9 cellular contexts compared by ENCODE assay signal in genomic region chr19:15195987-15196682, GRCh38. TPM values are rescaled to one million over a fixed set of nuclear protein-coding genes. Genes with fewer than 3 reads are reported as not detected.
DNase-seq lines count a peak whose midpoint lies in the region; ATAC-seq, FAIRE-seq and TF ChIP-seq lines count a peak whose summit lies in the region.
"Had no signal": no experiment of that assay in that cellular context is flagged by ENCODE, and none has a peak within 500 bp of the region (broad histone marks: within the 10 kb centered on the region; RNA-seq: fewer than 3 reads in every experiment).

No MANE protein-coding gene starts in this region.

- DNase-seq in BJ (ENCODE audit: low read depth) (no peak), IMR-90 (no peak), T47D (ENCODE audit: low read depth in 1 of 2, low spot score in 1 of 2) (peak; percentile 75 to 96), mucosa of gallbladder (ENCODE audit: low spot score) (peak; percentile 79), HTR-8/SVneo (ENCODE audit: insufficient read length, low spot score) (no peak), pons (ENCODE audit: low spot score) (no peak), GM12891 (ENCODE audit: insufficient read length, low spot score) (no peak)

- peak overlapping the region; percentile 53; the same call in 1 of the 2 replicates for H3K4me2 ChIP-seq in IMR-90 (ENCODE audit: low read depth, low read length)

- dilution Hi-C loops in IMR-90 (cut with HindIII; ENCODE audit: low sequenced_read_pairs, unreplicated experiment) = no loop called here

- H3K27ac ChIP-seq in IMR-90 (ENCODE audit: insufficient read depth, low read length) = no peak overlapping the region

- peaks cover 13% of the 10 kb centered on the region for H3K4me1 ChIP-seq in IMR-90 (ENCODE audit: control insufficient read depth, insufficient read depth, low read length)

- H2BK20ac ChIP-seq in IMR-90 (ENCODE audit: low read depth, low read length) = no peak overlapping the region

- H4K91ac ChIP-seq in IMR-90 (ENCODE audit: insufficient read depth, low read depth, low read length) = no peak overlapping the region

- H3K4ac ChIP-seq in IMR-90 (ENCODE audit: low read depth, low read length) = no peak overlapping the region; the same call in 1 of the 2 replicates

- WGBS in IMR-90 (ENCODE audit: extremely low coverage in 2 of 2, insufficient read length in 1 of 2), 2 experiments = 17% methylated on average over 3 of the region's 34 CpGs; no CpG with 5 or more reads in 1 of the 2 experiments

- no peak overlapping the region for H3K9ac ChIP-seq in IMR-90 (ENCODE audit: low read depth, low read length)

- H3K9me1 ChIP-seq in IMR-90 (ENCODE audit: insufficient read depth, low read length) = peaks cover 11% of the 10 kb centered on the region

- BruUV-seq in IMR-90 (replicated peaks; lab: Mats Ljungman, UMichigan) = no TSS peak

- H2AK5ac ChIP-seq in IMR-90 (ENCODE audit: low read depth, low read length) = 0 out of 2 replicates have a peak overlapping the region, but pooled peaks have one; percentile 12

- H3K23ac ChIP-seq in IMR-90 (ENCODE audit: low read depth, low read length) = no peak overlapping the region

- H3K36me3 ChIP-seq in BJ (ENCODE audit: control insufficient read depth, insufficient read depth, low read length) = peaks cover 8% of the 10 kb centered on the region
- peaks cover 19% of the 10 kb centered on the region for H3K36me3 ChIP-seq in IMR-90 (ENCODE audit: control insufficient read depth, insufficient read depth, low read length)

- CTCF ChIA-PET in BJ (lab: Yijun Ruan, JAX) (interaction anchor here (1.0 to 1.8 kb wide), 3 partner anchors 19 to 225 kb away, joined by 3 to 6 read pairs (median 3); no protein-coding TSS in a partner anchor), IMR-90 (lab: Yijun Ruan, JAX) (interaction anchor here (1.1 kb wide), 1 partner anchor 13 kb away, joined by 3 read pairs; no protein-coding TSS in a partner anchor)

- H4K8ac ChIP-seq in IMR-90 (ENCODE audit: low read depth in 2 of 2, low read length in 2 of 2) = no peak overlapping the region

- ATAC-seq in IMR-90 (ENCODE audit: low read depth) (no peak), GM21367 (IDR thresholded peaks at IDR 0.05; ENCODE audit: unreplicated experiment) (no peak)

- no peak for TF ChIP-seq POLR2A in IMR-90 (IDR thresholded peaks at IDR 0.05; ENCODE audit: low read depth, low read length)
- no peak for TF ChIP-seq POLR2A in GM12891 (IDR thresholded peaks at IDR 0.05; ENCODE audit: low read depth, low read length)

- H3K4me3 ChIP-seq in BJ (ENCODE audit: low read depth, low read length) (peak overlapping the region; percentile 47), IMR-90 (ENCODE audit: insufficient read depth, low read depth, low read length) (peak overlapping the region; percentile 36)

- no peak for TF ChIP-seq RAD21 in IMR-90 (IDR thresholded peaks at IDR 0.05; ENCODE audit: low read length)

- no peaks in the 10 kb centered on the region for H3K27me3 ChIP-seq in BJ (ENCODE audit: control insufficient read depth, insufficient read depth, low read length)
- H3K27me3 ChIP-seq in IMR-90 (ENCODE audit: control insufficient read depth, insufficient read depth, low read length) = no peaks in the 10 kb centered on the region

- H2BK5ac ChIP-seq in IMR-90 (ENCODE audit: low read depth, low read length, poor library complexity, severe bottlenecking) = no peak overlapping the region

- no peak overlapping the region for H2BK15ac ChIP-seq in IMR-90 (ENCODE audit: low read depth, low read length)

- TF ChIP-seq CTCF in BJ (IDR thresholded peaks at IDR 0.05; ENCODE audit: insufficient read depth, low read depth, low read length) (no peak), IMR-90 (conservative IDR thresholded peaks at IDR 0.05; ENCODE audit: low read depth, low read length) (no peak)

- no peak overlapping the region for H2BK120ac ChIP-seq in IMR-90 (ENCODE audit: low read depth, low read length)

- H3K79me1 ChIP-seq in IMR-90 (ENCODE audit: low read depth in 1 of 2, low read length in 2 of 2) = peaks cover 18 to 52% of the 10 kb centered on the region in 2 experiments

- H3K18ac ChIP-seq in IMR-90 (ENCODE audit: low read depth, low read length) = no peak overlapping the region

- H2AFZ ChIP-seq in IMR-90 (replicated peaks; ENCODE audit: low read length, poor library complexity) = peak overlapping the region; percentile 85

- intact Hi-C loops in IMR-90 (cut with micrococcal nuclease) = loop anchor here (5.0 kb wide), 1 partner anchor 56 kb away; no protein-coding TSS in a partner anchor

- no peak overlapping the region for H3K56ac ChIP-seq in IMR-90 (ENCODE audit: extremely low read depth, insufficient read depth, low read length)

- H4K5ac ChIP-seq in IMR-90 (ENCODE audit: low read depth, low read length) = no peak overlapping the region

- POLR2A ChIA-PET in BJ (lab: Charles Lee) = interaction anchor here (0.7 kb wide), 1 partner anchor 223 kb away, joined by 6 read pairs; no protein-coding TSS in a partner anchor
- POLR2A ChIA-PET in IMR-90 (lab: Charles Lee; ENCODE audit: unreplicated experiment) = no interaction called here

- H2AK9ac ChIP-seq in IMR-90 (replicated peaks; ENCODE audit: low read depth, low read length, poor library complexity) = peak overlapping the region; percentile 16

- no peaks in the 10 kb centered on the region for H3K9me3 ChIP-seq in IMR-90 (ENCODE audit: control insufficient read depth, insufficient read depth, low read length)

- no peak for FAIRE-seq in HTR-8/SVneo (lab: Jason Lieb, UNC)
- no peak for FAIRE-seq in GM12891 (lab: Jason Lieb, UNC)

- in situ Hi-C loops in IMR-90 (cut with MboI; ENCODE audit: low sequenced_read_pairs) = no loop called here
- in situ Hi-C loops in T47D (cut with HindIII; ENCODE audit: low pct_unique_long_range_greater_than_20kb, low sequenced_read_pairs) = no loop called here

- no peak overlapping the region for H3K14ac ChIP-seq in IMR-90 (replicated peaks; ENCODE audit: low read depth, low read length)

- peaks cover 21% of the 10 kb centered on the region for H4K20me1 ChIP-seq in IMR-90 (ENCODE audit: insufficient read depth, low read length)

TF ChIP-seq in IMR-90, 13 proteins besides CTCF, POLR2A, EP300 and RAD21:
- TF ChIP-seq NFE2L2 (IDR thresholded peaks at IDR 0.05; ENCODE audit: low read depth, low read length) (no peak), RFX5 (IDR thresholded peaks at IDR 0.05; ENCODE audit: low read depth, low read length) (no peak), USF2 (IDR thresholded peaks at IDR 0.05; ENCODE audit: low read depth, low read length) (no peak)

TF ChIP-seq in GM12891, 5 proteins besides CTCF, POLR2A, EP300 and RAD21:
- no peak for TF ChIP-seq SPI1 (IDR thresholded peaks at IDR 0.05; ENCODE audit: low read depth, low read length)
- no peak for TF ChIP-seq POLR2AphosphoS5 (IDR thresholded peaks at IDR 0.05; ENCODE audit: low read depth, low read length)
- TF ChIP-seq POU2F2 (IDR thresholded peaks at IDR 0.05; ENCODE audit: low read depth, low read length) = no peak
- no peak for TF ChIP-seq PAX5 (IDR thresholded peaks at IDR 0.05; ENCODE audit: insufficient read depth, low read length, severe bottlenecking)
- TF ChIP-seq TAF1 (IDR thresholded peaks at IDR 0.05; ENCODE audit: low read depth, low read length) = no peak

RNA-seq across cellular contexts. Expression of gene NOTCH3, which starts 4.7 kb away (rescaled TPM):
- polyA plus RNA-seq in BJ (2011; rRNA removed) (13.3 and 37.6 TPM in 2 replicates), IMR-90 (2012; rRNA removed) (25.1 and 29.6 TPM in 2 replicates)
- 41.8 and 52.6 TPM in 2 replicates for polyA minus RNA-seq in BJ (2011; rRNA and poly(A)+ RNA removed)
- total RNA-seq in IMR-90 (2012; rRNA removed) (5.9 and 7.2 TPM in 2 replicates), mucosa of gallbladder (32.4 TPM)
- 17.9 and 34.4 TPM in 2 replicates for polyA plus RNA-seq in IMR-90 (2012; cell fraction: cytosol; rRNA removed)
- 19.2 and 47.3 TPM in 2 replicates for polyA plus RNA-seq in IMR-90 (2012; cell fraction: nucleus; rRNA removed; ENCODE audit: low replicate concordance)
- 0.42 TPM for polyA plus RNA-seq in GM12891 (2012; ENCODE audit: low read depth, missing spikeins)

RNA-seq across cellular contexts. Expression of gene EPHX3, which starts 36.1 kb away (rescaled TPM):
- polyA plus RNA-seq in BJ (2011; rRNA removed) (0.04 and 0.05 TPM in 2 replicates), IMR-90 (2012; rRNA removed) (0.12 and 0.16 TPM in 2 replicates)
- 0.38 TPM in 1 of 2 replicates, not detected in the other for polyA minus RNA-seq in BJ (2011; rRNA and poly(A)+ RNA removed)
- total RNA-seq in IMR-90 (2012; rRNA removed) (0.18 TPM in 1 of 2 replicates, not detected in the other), mucosa of gallbladder (2.0 TPM)
- polyA plus RNA-seq in IMR-90 (2012; cell fraction: cytosol; rRNA removed) = 0.08 and 0.09 TPM in 2 replicates
- 0.78 and 1.2 TPM in 2 replicates for polyA plus RNA-seq in IMR-90 (2012; cell fraction: nucleus; rRNA removed; ENCODE audit: low replicate concordance)
- polyA plus RNA-seq in GM12891 (2012; ENCODE audit: low read depth, missing spikeins) = 0.14 TPM
- total RNA-seq: pulmonary artery endothelial cell had no signal

Comparison
In these comparisons a context has a peak if more than half of its experiments do, and no peak if none do; other contexts are left out.
1. DNase-seq: peak in T47D (2 of 2) and mucosa of gallbladder (single experiment); none in BJ (single experiment), IMR-90 (single experiment), HTR-8/SVneo (single experiment), pons (single experiment) and GM12891 (single experiment).